ENCODE assay signal across 11 cellular contexts in the genomic region with DNA sequence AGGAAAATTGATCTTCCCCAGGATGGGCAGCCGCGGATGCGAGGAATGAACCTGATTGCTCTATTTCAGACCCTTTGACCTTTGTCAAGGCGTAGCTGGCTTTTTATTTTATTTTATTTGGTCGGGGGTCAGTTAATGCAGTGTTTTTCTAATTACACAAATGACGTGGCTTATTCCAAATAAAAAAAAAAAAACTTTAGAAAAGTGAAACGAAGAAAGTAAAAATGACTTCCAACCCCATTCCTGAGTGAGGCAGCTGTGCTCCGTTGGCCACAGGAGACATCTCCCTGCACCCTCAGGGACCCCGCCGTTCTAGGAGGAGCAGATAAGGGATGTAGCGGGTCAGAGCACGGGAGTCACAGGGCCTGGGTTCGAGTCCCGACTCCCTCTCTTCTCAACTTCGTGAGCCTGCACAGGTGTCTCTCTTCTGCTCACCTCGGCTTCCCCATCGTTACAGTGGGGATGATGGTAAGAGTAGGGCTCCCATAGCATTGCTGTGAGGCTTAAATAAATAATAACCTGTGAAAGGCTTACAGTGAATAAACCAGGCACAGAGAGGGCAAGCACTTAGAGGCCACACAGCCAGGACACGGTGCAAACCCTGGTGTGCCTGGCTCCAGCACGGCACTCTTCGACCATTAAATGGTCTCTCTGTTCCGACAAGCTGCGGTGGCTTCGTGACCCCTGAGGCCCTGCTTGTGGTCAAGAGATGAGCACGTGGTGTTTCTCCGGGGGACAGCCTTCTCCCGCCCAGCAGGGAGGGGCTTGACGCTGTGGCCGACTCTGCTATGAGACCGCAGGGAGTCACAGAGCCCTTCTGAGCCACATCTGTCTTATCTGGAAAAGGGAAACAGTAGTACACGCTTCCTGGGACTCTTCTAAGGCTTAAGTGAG. TPM values are rescaled to one million over a fixed set of nuclear protein-coding genes. Genes with fewer than 3 reads are reported as not detected.
DNase-seq lines count a peak whose midpoint lies in the region; ATAC-seq and TF ChIP-seq lines count a peak whose summit lies in the region.
"Had no signal": no experiment of that assay in that cellular context is flagged by ENCODE, and none has a peak within 500 bp of the region (broad histone marks: within the 10 kb centered on the region; RNA-seq: fewer than 3 reads in every experiment).

No MANE protein-coding gene starts in this region.

- peaks cover 22% of the 10 kb centered on the region for H3K27me3 Mint-ChIP-seq in activated T-helper 17 cell treated with anti-CD3 and anti-CD28 coated beads, Interleukin-2, amount 50 U/mL, for 72 hours

- H3K27me3 ChIP-seq in AG04450 (ENCODE audit: control insufficient read depth, insufficient read depth, low read length) (no peaks in the 10 kb centered on the region), lower lobe of right lung (ENCODE audit: low read depth) (peaks cover 44% of the 10 kb centered on the region)

- H3K9me3 ChIP-seq in AG04450 (ENCODE audit: control insufficient read depth, insufficient read depth, low read length) (peaks cover 7% of the 10 kb centered on the region; the same call in 1 of the 2 replicates), HEK293 (ENCODE audit: control insufficient read depth, insufficient read depth, low read depth, low read length) (no peaks in the 10 kb centered on the region), lower lobe of right lung (no peaks in the 10 kb centered on the region)

- no peak for DNase-seq in AG04450 (ENCODE audit: low read depth, low spot score)
- peak; percentile 36 for DNase-seq in lower lobe of right lung
- DNase-seq in CD1c-positive myeloid dendritic cell (ENCODE audit: extremely low spot score), result no peak
- no peak for DNase-seq in NCI-H2029 treated with DMSO at 0.1 percent for 48 hours (lab: John Stamatoyannopoulos, UW)
- no peak for DNase-seq in NCI-H1694 (lab: John Stamatoyannopoulos, UW)
- DNase-seq: foreskin keratinocyte had no signal

- no peak overlapping the region for H3K27ac Mint-ChIP-seq in activated T-helper 17 cell treated with anti-CD3 and anti-CD28 coated beads, Interleukin-2, amount 50 U/mL, for 72 hours
- H3K27ac Mint-ChIP-seq: CD4-positive, alpha-beta T cell; stimulated activated naive CD8-positive, alpha-beta T cell treated with anti-CD3 and anti-CD28 coated beads, Interleukin-15, Interleukin-2, amounts not matched to agents 100 ng/mL and 50 ng/mL, for 24 hours had no signal

- no peak for TF ChIP-seq CTCF in AG04450 (IDR thresholded peaks at IDR 0.05; ENCODE audit: low read depth, low read length)
- TF ChIP-seq CTCF in HEK293 (tag by site-specific recombination; IDR thresholded peaks at IDR 0.05), result no peak
- TF ChIP-seq CTCF in lower lobe of right lung (IDR thresholded peaks at IDR 0.05), result no peak

- no peak for ATAC-seq in activated T-helper 17 cell treated with anti-CD3 and anti-CD28 coated beads, Interleukin-2, amount 50 U/mL, for 72 hours (replicated peaks)
- ATAC-seq in lower lobe of right lung, result no peak
- ATAC-seq in HG02981 (IDR thresholded peaks at IDR 0.05; ENCODE audit: unreplicated experiment), result no peak

- intact Hi-C loops in lower lobe of right lung (cut with DNase I), result no loop called here

- POLR2A ChIA-PET in AG04450 (lab: Yijun Ruan, JAX), result interaction anchor here (0.6 to 1.1 kb wide), 5 partner anchors 10 to 453 kb away, joined by 3 to 5 read pairs (median 3); no protein-coding TSS in a partner anchor
- POLR2A ChIA-PET in HEK293 (lab: Yijun Ruan, JAX), result no interaction called here

- peaks cover 0 to under 1% of the 10 kb centered on the region in 2 experiments; a peak in 1 of 3 replicates for H3K36me3 ChIP-seq in HEK293 (ENCODE audit: control insufficient read depth in 2 of 2, insufficient read depth in 1 of 2, low read length in 2 of 2)
- H3K36me3 ChIP-seq in lower lobe of right lung, result no peaks in the 10 kb centered on the region

- H3K4me1 ChIP-seq in HEK293 (ENCODE audit: control insufficient read depth, insufficient read depth, low read length), result no peaks in the 10 kb centered on the region
- peaks cover 22% of the 10 kb centered on the region for H3K4me1 ChIP-seq in lower lobe of right lung

- no peak overlapping the region for H3K27ac ChIP-seq in AG04450 (ENCODE audit: low read depth, low read length)
- no peak overlapping the region for H3K27ac ChIP-seq in HEK293 (ENCODE audit: extremely low read depth, low read depth, low read length)
- H3K27ac ChIP-seq in lower lobe of right lung, result no peak overlapping the region
- H3K27ac ChIP-seq: foreskin keratinocyte had no signal

- H3K4me3 ChIP-seq in AG04450 (ENCODE audit: low read depth, low read length), result peak overlapping the region; percentile 42
- no peak overlapping the region for H3K4me3 ChIP-seq in HEK293 (ENCODE audit: low read depth, low read length)
- H3K4me3 ChIP-seq in lower lobe of right lung, result peak overlapping the region; percentile 6

- no peaks in the 10 kb centered on the region for H3K36me3 Mint-ChIP-seq in activated T-helper 17 cell treated with anti-CD3 and anti-CD28 coated beads, Interleukin-2, amount 50 U/mL, for 72 hours (ENCODE audit: low read depth)

- no peaks in the 10 kb centered on the region for H3K4me1 Mint-ChIP-seq in activated T-helper 17 cell treated with anti-CD3 and anti-CD28 coated beads, Interleukin-2, amount 50 U/mL, for 72 hours

- CTCF ChIA-PET in AG04450 (lab: Charles Lee), result interaction anchor here (0.6 to 2.3 kb wide), 22 partner anchors 8 to 700 kb away, joined by 3 to 14 read pairs (median 3); no protein-coding TSS in a partner anchor
- CTCF ChIA-PET in HEK293 (lab: Yijun Ruan, JAX), result interaction anchor here (0.6 to 6.0 kb wide), 33 partner anchors 9 to 758 kb away, joined by 3 to 135 read pairs (median 4); no protein-coding TSS in a partner anchor

- no peaks in the 10 kb centered on the region for H3K9me3 Mint-ChIP-seq in activated T-helper 17 cell treated with anti-CD3 and anti-CD28 coated beads, Interleukin-2, amount 50 U/mL, for 72 hours
- H3K9me3 Mint-ChIP-seq: CD4-positive, alpha-beta T cell; stimulated activated naive CD8-positive, alpha-beta T cell treated with anti-CD3 and anti-CD28 coated beads, Interleukin-15, Interleukin-2, amounts not matched to agents 100 ng/mL and 50 ng/mL, for 24 hours had no signal

- H3K4me3 Mint-ChIP-seq in activated T-helper 17 cell treated with anti-CD3 and anti-CD28 coated beads, Interleukin-2, amount 50 U/mL, for 72 hours, result peak overlapping the region; percentile 43
- H3K4me3 Mint-ChIP-seq: CD4-positive, alpha-beta T cell; stimulated activated naive CD8-positive, alpha-beta T cell treated with anti-CD3 and anti-CD28 coated beads, Interleukin-15, Interleukin-2, amounts not matched to agents 100 ng/mL and 50 ng/mL, for 24 hours had no signal

TF ChIP-seq in HEK293, 187 proteins besides CTCF, POLR2A, EP300 and RAD21:
- TF ChIP-seq ZNF768 (tag by site-specific recombination; IDR thresholded peaks at IDR 0.05), result peak; percentile 46; the same call in 1 of the 2 replicates
- TF ChIP-seq, protein P1, sequence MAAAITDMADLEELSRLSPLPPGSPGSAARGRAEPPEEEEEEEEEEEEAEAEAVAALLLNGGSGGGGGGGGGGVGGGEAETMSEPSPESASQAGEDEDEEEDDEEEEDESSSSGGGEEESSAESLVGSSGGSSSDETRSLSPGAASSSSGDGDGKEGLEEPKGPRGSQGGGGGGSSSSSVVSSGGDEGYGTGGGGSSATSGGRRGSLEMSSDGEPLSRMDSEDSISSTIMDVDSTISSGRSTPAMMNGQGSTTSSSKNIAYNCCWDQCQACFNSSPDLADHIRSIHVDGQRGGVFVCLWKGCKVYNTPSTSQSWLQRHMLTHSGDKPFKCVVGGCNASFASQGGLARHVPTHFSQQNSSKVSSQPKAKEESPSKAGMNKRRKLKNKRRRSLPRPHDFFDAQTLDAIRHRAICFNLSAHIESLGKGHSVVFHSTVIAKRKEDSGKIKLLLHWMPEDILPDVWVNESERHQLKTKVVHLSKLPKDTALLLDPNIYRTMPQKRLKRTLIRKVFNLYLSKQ (tag by site-specific recombination; IDR thresholded peaks at IDR 0.05; ENCODE audit: borderline replicate concordance), result no peak
- TF ChIP-seq ZNF548 (tag by site-specific recombination; IDR thresholded peaks at IDR 0.05), result no peak
- TF ChIP-seq ZNF670 (tag by site-specific recombination; IDR thresholded peaks at IDR 0.05; ENCODE audit: low read depth), result no peak
- TF ChIP-seq GLI2 (tag by site-specific recombination; IDR thresholded peaks at IDR 0.05; ENCODE audit: borderline replicate concordance, low read depth), result no peak
TF ChIP-seq in HEK293: peak in this region for 1.

RNA-seq across cellular contexts. Expression of a gene that starts 10.2 kb away (rescaled TPM):
- polyA plus RNA-seq in AG04450 (2011; rRNA removed), result 61.0 and 65.1 TPM in 2 replicates
- polyA minus RNA-seq in AG04450 (2011; rRNA and poly(A)+ RNA removed), result 56.9 and 66.0 TPM in 2 replicates
- not detected for total RNA-seq in activated T-helper 17 cell treated with anti-CD3 and anti-CD28 coated beads, Interleukin-2, amount 50 U/mL, for 72 hours
- total RNA-seq in lower lobe of right lung, result 31.2 TPM
- total RNA-seq: CD4-positive, alpha-beta T cell; foreskin keratinocyte had no signal
- polyA plus RNA-seq: foreskin keratinocyte had no signal

RNA-seq across cellular contexts. Expression of a gene that starts 34.5 kb away (rescaled TPM):
- 15.6 and 16.7 TPM in 2 replicates for polyA plus RNA-seq in AG04450 (2011; rRNA removed)
- polyA minus RNA-seq in AG04450 (2011; rRNA and poly(A)+ RNA removed), result 22.9 and 23.5 TPM in 2 replicates
- total RNA-seq in activated T-helper 17 cell treated with anti-CD3 and anti-CD28 coated beads, Interleukin-2, amount 50 U/mL, for 72 hours, result 10 to 100 TPM; 17.1 to 19.3 TPM
- 21.2 TPM for total RNA-seq in lower lobe of right lung

RNA-seq across cellular contexts. Expression of a gene that starts 46.1 kb away (rescaled TPM):
- polyA plus RNA-seq in AG04450 (2011; rRNA removed), result 0.79 and 1.6 TPM in 2 replicates
- polyA minus RNA-seq in AG04450 (2011; rRNA and poly(A)+ RNA removed), result 1.1 and 2.0 TPM in 2 replicates
- not detected for total RNA-seq in activated T-helper 17 cell treated with anti-CD3 and anti-CD28 coated beads, Interleukin-2, amount 50 U/mL, for 72 hours
- total RNA-seq in lower lobe of right lung, result 1.6 TPM
- total RNA-seq: foreskin keratinocyte had no signal
- polyA plus RNA-seq: foreskin keratinocyte had no signal

RNA-seq across cellular contexts. Expression of a gene that starts 57.8 kb away (rescaled TPM):
- polyA plus RNA-seq in AG04450 (2011; rRNA removed), result 41.1 and 41.9 TPM in 2 replicates
- 29.7 and 30.4 TPM in 2 replicates for polyA minus RNA-seq in AG04450 (2011; rRNA and poly(A)+ RNA removed)
- total RNA-seq in activated T-helper 17 cell treated with anti-CD3 and anti-CD28 coated beads, Interleukin-2, amount 50 U/mL, for 72 hours, result not detected
- total RNA-seq in lower lobe of right lung, result 0.83 TPM
- total RNA-seq: CD4-positive, alpha-beta T cell had no signal

Comparison
In these comparisons a context has a peak if more than half of its experiments do, and no peak if none do; other contexts are left out.
1. RNA of a gene that starts 10.2 kb away (total RNA-seq): 31.2 TPM in lower lobe of right lung (single experiment); not detected in activated T-helper 17 cell treated with anti-CD3 and anti-CD28 coated beads, Interleukin-2, amount 50 U/mL, for 72 hours; every median in the first group is over 10 times any median in the second.